ENCODE assay signal across 8 cellular contexts in the genomic region with DNA sequence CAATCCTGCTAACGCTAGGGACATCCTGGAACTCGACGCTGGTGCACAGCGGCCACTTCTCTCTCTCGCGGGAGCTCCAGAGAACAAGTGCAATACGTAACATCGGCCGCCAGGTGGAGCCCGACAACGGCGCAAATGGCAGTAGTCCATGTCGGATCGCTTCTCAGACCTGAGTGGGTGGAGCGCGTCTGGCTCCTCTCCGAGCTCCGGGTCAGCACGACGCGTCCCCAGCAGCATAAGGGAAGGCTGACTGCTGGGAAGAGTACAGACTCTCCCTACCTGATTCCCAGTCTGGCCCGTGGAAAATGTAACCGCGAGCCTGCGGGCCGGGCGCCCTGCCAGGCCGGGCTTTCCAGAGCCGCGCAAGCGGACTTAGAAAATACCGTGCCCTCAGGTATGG.
DNase-seq lines count a peak whose midpoint lies in the region; ATAC-seq and TF ChIP-seq lines count a peak whose summit lies in the region.
"Not testable (repeated sequence)": the region's sequence is repeated elsewhere in the genome, so short reads cannot be mapped to it uniquely, and the experiment has no call there.

No MANE protein-coding gene starts in this region.

- H3K27me3 ChIP-seq in GM23338 (ENCODE audit: insufficient read depth): peaks cover 14% of the 10 kb centered on the region
- not testable (repeated sequence) for H3K27me3 ChIP-seq in hepatocyte

- not testable (repeated sequence) for H3K36me3 Mint-ChIP-seq in GM23338 (ENCODE audit: low read depth); activated naive CD8-positive, alpha-beta T cell treated with anti-CD3 and anti-CD28 coated beads, Interleukin-2, amount 50 U/mL, for 24 hours (ENCODE audit: low read depth); stimulated activated naive B cell treated with anti-CD40 and anti-IgM and Interleukin-4, amounts not matched to agents 10 μg/mL and 1 μg/mL and 100 μg/mL, for 72 hours

- DNase-seq in GM23338 (ENCODE audit: low spot score); activated naive CD8-positive, alpha-beta T cell treated with anti-CD3 and anti-CD28 coated beads, Interleukin-2, amount 50 U/mL, for 24 hours; hepatocyte (ENCODE audit: low spot score); stimulated activated naive B cell treated with anti-CD40 and anti-IgM and Interleukin-4, amounts not matched to agents 10 μg/mL and 1 μg/mL and 100 μg/mL, for 72 hours: not testable (repeated sequence)

- not testable (repeated sequence) for H3K36me3 ChIP-seq in GM23338 (ENCODE audit: insufficient read depth); hepatocyte (replicated peaks; ENCODE audit: insufficient read depth, low read depth)

- H3K4me3 ChIP-seq in GM23338, hepatocyte: not testable (repeated sequence)

- H3K9me3 ChIP-seq in hepatocyte (ENCODE audit: low read depth): not testable (repeated sequence)

- H3K4me1 ChIP-seq in GM23338 (ENCODE audit: insufficient read depth); hepatocyte (ENCODE audit: insufficient read depth): not testable (repeated sequence)

- not testable (repeated sequence) for H3K9me3 Mint-ChIP-seq in GM23338; activated naive CD8-positive, alpha-beta T cell treated with anti-CD3 and anti-CD28 coated beads, Interleukin-2, amount 50 U/mL, for 24 hours; stimulated activated naive B cell treated with anti-CD40 and anti-IgM and Interleukin-4, amounts not matched to agents 10 μg/mL and 1 μg/mL and 100 μg/mL, for 72 hours

- not testable (repeated sequence) for H3K27me3 Mint-ChIP-seq in GM23338 (ENCODE audit: insufficient read depth, low read depth, poor library complexity); activated naive CD8-positive, alpha-beta T cell treated with anti-CD3 and anti-CD28 coated beads, Interleukin-2, amount 50 U/mL, for 24 hours; stimulated activated naive B cell treated with anti-CD40 and anti-IgM and Interleukin-4, amounts not matched to agents 10 μg/mL and 1 μg/mL and 100 μg/mL, for 72 hours

- H3K27ac Mint-ChIP-seq in GM23338; activated naive CD8-positive, alpha-beta T cell treated with anti-CD3 and anti-CD28 coated beads, Interleukin-2, amount 50 U/mL, for 24 hours; stimulated activated naive B cell treated with anti-CD40 and anti-IgM and Interleukin-4, amounts not matched to agents 10 μg/mL and 1 μg/mL and 100 μg/mL, for 72 hours: not testable (repeated sequence)

- H3K9me2 ChIP-seq in GM23338 (ENCODE audit: insufficient read depth); hepatocyte (replicated peaks; ENCODE audit: insufficient read depth): not testable (repeated sequence)

- not testable (repeated sequence) for H2AFZ ChIP-seq in GM23338, hepatocyte

- not testable (repeated sequence) for H3K4me1 Mint-ChIP-seq in GM23338; activated naive CD8-positive, alpha-beta T cell treated with anti-CD3 and anti-CD28 coated beads, Interleukin-2, amount 50 U/mL, for 24 hours; stimulated activated naive B cell treated with anti-CD40 and anti-IgM and Interleukin-4, amounts not matched to agents 10 μg/mL and 1 μg/mL and 100 μg/mL, for 72 hours

- not testable (repeated sequence) for TF ChIP-seq CTCF in GM23338 (conservative IDR thresholded peaks at IDR 0.05; ENCODE audit: low read depth in 2 of 2); hepatocyte (IDR thresholded peaks at IDR 0.05; ENCODE audit: poor library complexity)

- not testable (repeated sequence) for H4K20me1 ChIP-seq in GM23338 (replicated peaks; ENCODE audit: insufficient read depth); hepatocyte (ENCODE audit: insufficient read depth, poor library complexity, severe bottlenecking)

- H3K4me2 ChIP-seq in GM23338: not testable (repeated sequence)
- H3K4me2 ChIP-seq in hepatocyte: peak overlapping the region; percentile 64

- not testable (repeated sequence) for H3K4me3 Mint-ChIP-seq in GM23338; activated naive CD8-positive, alpha-beta T cell treated with anti-CD3 and anti-CD28 coated beads, Interleukin-2, amount 50 U/mL, for 24 hours; stimulated activated naive B cell treated with anti-CD40 and anti-IgM and Interleukin-4, amounts not matched to agents 10 μg/mL and 1 μg/mL and 100 μg/mL, for 72 hours

- H3K79me2 ChIP-seq in GM23338 (replicated peaks; ENCODE audit: insufficient read depth); hepatocyte: not testable (repeated sequence)

- 3% methylated on average over 7 of the region's 32 CpGs for WGBS in hepatocyte (ENCODE audit: low lambda C conversion rate, missing lambda C conversion rate)

- H3K27ac ChIP-seq in GM23338 (ENCODE audit: low read depth); hepatocyte: not testable (repeated sequence)

- ATAC-seq in GM18498 (IDR thresholded peaks at IDR 0.05; ENCODE audit: unreplicated experiment): peak; percentile 100
- peak; percentile 100 for ATAC-seq in GM19372 (IDR thresholded peaks at IDR 0.05; ENCODE audit: low read depth, unreplicated experiment)
- peak; percentile 99 for ATAC-seq in GM23338
- ATAC-seq in HG03064 (IDR thresholded peaks at IDR 0.05; ENCODE audit: low read depth, unreplicated experiment): peak; percentile 97
- ATAC-seq in HG03575 (IDR thresholded peaks at IDR 0.05; ENCODE audit: extremely low read depth, insufficient number of reproducible peaks, low FRiP score, unreplicated experiment): peak; percentile 90
- peak; percentile 69 for ATAC-seq in activated naive CD8-positive, alpha-beta T cell treated with anti-CD3 and anti-CD28 coated beads, Interleukin-2, amount 50 U/mL, for 24 hours
- ATAC-seq in stimulated activated naive B cell treated with anti-CD40 and anti-IgM and Interleukin-4, amounts not matched to agents 10 μg/mL and 1 μg/mL and 100 μg/mL, for 72 hours (replicated peaks): peak; percentile 98

- not testable (repeated sequence) for H3F3A ChIP-seq in GM23338 (replicated peaks; ENCODE audit: low read depth)
